ENCODE assay signal across 1 cellular context in the genomic region with DNA sequence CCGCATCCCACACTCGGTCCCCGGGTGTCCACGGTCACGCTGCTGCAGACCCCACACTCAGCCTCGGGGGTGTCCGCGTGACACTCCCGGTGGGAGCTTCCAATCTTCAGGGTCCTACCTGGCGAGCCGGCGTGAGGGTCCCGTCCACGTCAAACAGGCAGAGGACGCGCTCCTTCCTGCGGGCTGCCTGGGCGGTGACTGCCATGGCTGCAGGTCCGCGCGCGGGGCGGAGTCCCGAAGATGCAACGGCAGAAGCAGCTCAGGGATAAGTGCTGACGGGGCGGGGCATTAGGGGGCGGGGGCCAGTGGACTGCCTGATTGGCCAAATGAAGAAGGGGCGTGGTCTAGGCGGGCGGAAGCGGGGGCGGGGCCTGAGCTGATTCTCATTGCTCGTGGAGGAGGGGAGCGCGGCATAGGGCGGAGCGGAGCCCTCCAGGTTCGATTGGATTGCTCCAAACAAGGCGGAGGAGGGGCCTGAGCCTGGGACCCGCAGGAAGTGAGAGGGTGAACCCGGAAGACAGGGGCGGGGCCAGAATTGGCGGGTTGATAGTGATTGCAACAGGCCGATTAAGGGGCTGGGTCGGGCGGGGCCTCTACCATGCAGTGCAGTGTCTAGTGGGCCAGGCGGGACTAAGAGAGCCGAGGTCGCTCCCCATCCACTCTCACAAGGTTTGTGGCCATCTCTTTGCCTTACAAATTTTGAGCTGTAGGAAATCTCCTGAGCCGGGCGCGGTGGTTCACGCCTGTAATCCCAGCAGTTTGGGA.
A peak's percentile ranks its signal among the peaks of the same experiment; 100 is the strongest.
TF ChIP-seq lines count a peak whose summit lies in the region.

A gene (minus strand): TSS at position 240 of the 765 bp plus-strand sequence. CDS start 35 bp downstream, at position 205.

TF ChIP-seq in GM12878, 131 proteins besides CTCF, POLR2A, EP300 and RAD21 (continued from another document):
- TF ChIP-seq, protein P1, sequence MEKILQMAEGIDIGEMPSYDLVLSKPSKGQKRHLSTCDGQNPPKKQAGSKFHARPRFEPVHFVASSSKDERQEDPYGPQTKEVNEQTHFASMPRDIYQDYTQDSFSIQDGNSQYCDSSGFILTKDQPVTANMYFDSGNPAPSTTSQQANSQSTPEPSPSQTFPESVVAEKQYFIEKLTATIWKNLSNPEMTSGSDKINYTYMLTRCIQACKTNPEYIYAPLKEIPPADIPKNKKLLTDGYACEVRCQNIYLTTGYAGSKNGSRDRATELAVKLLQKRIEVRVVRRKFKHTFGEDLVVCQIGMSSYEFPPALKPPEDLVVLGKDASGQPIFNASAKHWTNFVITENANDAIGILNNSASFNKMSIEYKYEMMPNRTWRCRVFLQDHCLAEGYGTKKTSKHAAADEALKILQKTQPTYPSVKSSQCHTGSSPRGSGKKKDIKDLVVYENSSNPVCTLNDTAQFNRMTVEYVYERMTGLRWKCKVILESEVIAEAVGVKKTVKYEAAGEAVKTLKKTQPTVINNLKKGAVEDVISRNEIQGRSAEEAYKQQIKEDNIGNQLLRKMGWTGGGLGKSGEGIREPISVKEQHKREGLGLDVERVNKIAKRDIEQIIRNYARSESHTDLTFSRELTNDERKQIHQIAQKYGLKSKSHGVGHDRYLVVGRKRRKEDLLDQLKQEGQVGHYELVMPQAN (conservative IDR thresholded peaks at IDR 0.05), result peak; percentile 86; the same call in 1 of the 2 replicates
- TF ChIP-seq, protein P2, sequence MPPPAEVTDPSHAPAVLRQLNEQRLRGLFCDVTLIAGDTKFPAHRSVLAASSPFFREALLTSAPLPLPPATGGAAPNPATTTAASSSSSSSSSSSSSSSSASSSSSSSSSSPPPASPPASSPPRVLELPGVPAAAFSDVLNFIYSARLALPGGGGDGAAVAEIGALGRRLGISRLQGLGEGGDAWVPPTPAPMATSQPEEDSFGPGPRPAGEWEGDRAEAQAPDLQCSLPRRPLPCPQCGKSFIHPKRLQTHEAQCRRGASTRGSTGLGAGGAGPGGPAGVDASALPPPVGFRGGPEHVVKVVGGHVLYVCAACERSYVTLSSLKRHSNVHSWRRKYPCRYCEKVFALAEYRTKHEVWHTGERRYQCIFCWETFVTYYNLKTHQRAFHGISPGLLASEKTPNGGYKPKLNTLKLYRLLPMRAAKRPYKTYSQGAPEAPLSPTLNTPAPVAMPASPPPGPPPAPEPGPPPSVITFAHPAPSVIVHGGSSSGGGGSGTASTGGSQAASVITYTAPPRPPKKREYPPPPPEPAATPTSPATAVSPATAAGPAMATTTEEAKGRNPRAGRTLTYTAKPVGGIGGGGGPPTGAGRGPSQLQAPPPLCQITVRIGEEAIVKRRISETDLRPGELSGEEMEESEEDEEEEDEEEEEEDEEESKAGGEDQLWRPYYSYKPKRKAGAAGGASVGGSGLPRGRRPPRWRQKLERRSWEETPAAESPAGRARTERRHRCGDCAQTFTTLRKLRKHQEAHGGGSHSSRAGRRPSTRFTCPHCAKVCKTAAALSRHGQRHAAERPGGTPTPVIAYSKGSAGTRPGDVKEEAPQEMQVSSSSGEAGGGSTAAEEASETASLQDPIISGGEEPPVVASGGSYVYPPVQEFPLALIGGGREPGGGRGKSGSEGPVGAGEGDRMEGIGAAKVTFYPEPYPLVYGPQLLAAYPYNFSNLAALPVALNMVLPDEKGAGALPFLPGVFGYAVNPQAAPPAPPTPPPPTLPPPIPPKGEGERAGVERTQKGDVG (CRISPR knock-in tag; IDR thresholded peaks at IDR 0.05), result no peak
- no peak for TF ChIP-seq CBX3 (IDR thresholded peaks at IDR 0.05; ENCODE audit: borderline replicate concordance, low read depth)
- no peak for TF ChIP-seq PAX8 (IDR thresholded peaks at IDR 0.05)
- TF ChIP-seq KAT2A (conservative IDR thresholded peaks at IDR 0.05; ENCODE audit: control insufficient read depth, low read depth, low read length), result no peak
- TF ChIP-seq TBL1XR1 (IDR thresholded peaks at IDR 0.05; ENCODE audit: low read depth, low read length), result no peak
- TF ChIP-seq, protein P3, sequence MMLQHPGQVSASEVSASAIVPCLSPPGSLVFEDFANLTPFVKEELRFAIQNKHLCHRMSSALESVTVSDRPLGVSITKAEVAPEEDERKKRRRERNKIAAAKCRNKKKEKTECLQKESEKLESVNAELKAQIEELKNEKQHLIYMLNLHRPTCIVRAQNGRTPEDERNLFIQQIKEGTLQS (IDR thresholded peaks at IDR 0.05; ENCODE audit: borderline replicate concordance, extremely low read depth, low read depth, low read length), result no peak
- no peak for TF ChIP-seq RBBP5 (conservative IDR thresholded peaks at IDR 0.05)
- TF ChIP-seq HDAC2 (IDR thresholded peaks at IDR 0.05), result no peak
- no peak for TF ChIP-seq WRNIP1 (IDR thresholded peaks at IDR 0.05; ENCODE audit: borderline replicate concordance, low read depth, low read length)
- TF ChIP-seq NR2C2 (IDR thresholded peaks at IDR 0.05; ENCODE audit: borderline replicate concordance, control insufficient read depth, insufficient read length, low read depth), result no peak
- TF ChIP-seq SMARCA5 (IDR thresholded peaks at IDR 0.05), result no peak
- peak; percentile 61; the same call in 1 of the 2 replicates for TF ChIP-seq GATAD2B (conservative IDR thresholded peaks at IDR 0.05; ENCODE audit: low read depth)
- TF ChIP-seq CEBPB (IDR thresholded peaks at IDR 0.05; ENCODE audit: borderline replicate concordance in 1 of 2, low read depth in 2 of 2, low read length in 2 of 2), result no peak
- no peak for TF ChIP-seq ATF7 (IDR thresholded peaks at IDR 0.05; ENCODE audit: low read depth)
- peak; percentile 18; the same call in 1 of the 2 replicates for TF ChIP-seq IKZF1 (conservative IDR thresholded peaks at IDR 0.05)
- no peak for TF ChIP-seq TCF3 (IDR thresholded peaks at IDR 0.05; ENCODE audit: borderline replicate concordance, insufficient read depth, low read depth, low read length)
- TF ChIP-seq, protein P4, sequence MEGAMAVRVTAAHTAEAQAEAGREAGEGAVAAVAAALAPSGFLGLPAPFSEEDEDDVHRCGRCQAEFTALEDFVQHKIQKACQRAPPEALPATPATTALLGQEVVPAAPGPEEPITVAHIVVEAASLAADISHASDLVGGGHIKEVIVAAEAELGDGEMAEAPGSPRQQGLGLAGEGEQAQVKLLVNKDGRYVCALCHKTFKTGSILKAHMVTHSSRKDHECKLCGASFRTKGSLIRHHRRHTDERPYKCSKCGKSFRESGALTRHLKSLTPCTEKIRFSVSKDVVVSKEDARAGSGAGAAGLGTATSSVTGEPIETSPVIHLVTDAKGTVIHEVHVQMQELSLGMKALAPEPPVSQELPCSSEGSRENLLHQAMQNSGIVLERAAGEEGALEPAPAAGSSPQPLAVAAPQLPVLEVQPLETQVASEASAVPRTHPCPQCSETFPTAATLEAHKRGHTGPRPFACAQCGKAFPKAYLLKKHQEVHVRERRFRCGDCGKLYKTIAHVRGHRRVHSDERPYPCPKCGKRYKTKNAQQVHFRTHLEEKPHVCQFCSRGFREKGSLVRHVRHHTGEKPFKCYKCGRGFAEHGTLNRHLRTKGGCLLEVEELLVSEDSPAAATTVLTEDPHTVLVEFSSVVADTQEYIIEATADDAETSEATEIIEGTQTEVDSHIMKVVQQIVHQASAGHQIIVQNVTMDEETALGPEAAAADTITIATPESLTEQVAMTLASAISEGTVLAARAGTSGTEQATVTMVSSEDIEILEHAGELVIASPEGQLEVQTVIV (IDR thresholded peaks at IDR 0.05; ENCODE audit: borderline replicate concordance, partially characterized antibody), result no peak
- no peak for TF ChIP-seq SUZ12 (IDR thresholded peaks at IDR 0.05; ENCODE audit: unreplicated experiment)
- TF ChIP-seq MXI1 (IDR thresholded peaks at IDR 0.05; ENCODE audit: low read depth, low read length), result peak; percentile 52; the same call in 1 of the 2 replicates
- TF ChIP-seq NBN (IDR thresholded peaks at IDR 0.05), result 0 out of 2 replicates have a peak, but pooled peaks have one; percentile 7
- TF ChIP-seq, protein P5, sequence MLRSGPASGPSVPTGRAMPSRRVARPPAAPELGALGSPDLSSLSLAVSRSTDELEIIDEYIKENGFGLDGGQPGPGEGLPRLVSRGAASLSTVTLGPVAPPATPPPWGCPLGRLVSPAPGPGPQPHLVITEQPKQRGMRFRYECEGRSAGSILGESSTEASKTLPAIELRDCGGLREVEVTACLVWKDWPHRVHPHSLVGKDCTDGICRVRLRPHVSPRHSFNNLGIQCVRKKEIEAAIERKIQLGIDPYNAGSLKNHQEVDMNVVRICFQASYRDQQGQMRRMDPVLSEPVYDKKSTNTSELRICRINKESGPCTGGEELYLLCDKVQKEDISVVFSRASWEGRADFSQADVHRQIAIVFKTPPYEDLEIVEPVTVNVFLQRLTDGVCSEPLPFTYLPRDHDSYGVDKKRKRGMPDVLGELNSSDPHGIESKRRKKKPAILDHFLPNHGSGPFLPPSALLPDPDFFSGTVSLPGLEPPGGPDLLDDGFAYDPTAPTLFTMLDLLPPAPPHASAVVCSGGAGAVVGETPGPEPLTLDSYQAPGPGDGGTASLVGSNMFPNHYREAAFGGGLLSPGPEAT (IDR thresholded peaks at IDR 0.05; ENCODE audit: low read depth), result no peak
- TF ChIP-seq POLR2AphosphoS2 (IDR thresholded peaks at IDR 0.05; ENCODE audit: low read depth, low read length), result peak; percentile 50; the same call in 1 of the 2 replicates
- TF ChIP-seq, protein P6, sequence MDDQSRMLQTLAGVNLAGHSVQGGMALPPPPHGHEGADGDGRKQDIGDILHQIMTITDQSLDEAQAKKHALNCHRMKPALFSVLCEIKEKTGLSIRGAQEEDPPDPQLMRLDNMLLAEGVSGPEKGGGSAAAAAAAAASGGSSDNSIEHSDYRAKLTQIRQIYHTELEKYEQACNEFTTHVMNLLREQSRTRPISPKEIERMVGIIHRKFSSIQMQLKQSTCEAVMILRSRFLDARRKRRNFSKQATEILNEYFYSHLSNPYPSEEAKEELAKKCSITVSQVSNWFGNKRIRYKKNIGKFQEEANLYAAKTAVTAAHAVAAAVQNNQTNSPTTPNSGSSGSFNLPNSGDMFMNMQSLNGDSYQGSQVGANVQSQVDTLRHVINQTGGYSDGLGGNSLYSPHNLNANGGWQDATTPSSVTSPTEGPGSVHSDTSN (IDR thresholded peaks at IDR 0.05; ENCODE audit: insufficient replicate concordance, low read depth, low read length), result no peak
- TF ChIP-seq DPF2 (IDR thresholded peaks at IDR 0.05), result peak; percentile 26; the same call in 1 of the 2 replicates
- TF ChIP-seq ASH2L (IDR thresholded peaks at IDR 0.05; ENCODE audit: borderline replicate concordance, low read depth), result no peak
- no peak for TF ChIP-seq BMI1 (IDR thresholded peaks at IDR 0.05; ENCODE audit: borderline replicate concordance)
- 0 out of 4 replicates have a peak, but pooled peaks of 1 of the 2 experiments have one; percentile 9 for TF ChIP-seq IKZF2 (IDR thresholded peaks at IDR 0.05)
